ENCODE assay signal across 21 cellular contexts in the genomic region with DNA sequence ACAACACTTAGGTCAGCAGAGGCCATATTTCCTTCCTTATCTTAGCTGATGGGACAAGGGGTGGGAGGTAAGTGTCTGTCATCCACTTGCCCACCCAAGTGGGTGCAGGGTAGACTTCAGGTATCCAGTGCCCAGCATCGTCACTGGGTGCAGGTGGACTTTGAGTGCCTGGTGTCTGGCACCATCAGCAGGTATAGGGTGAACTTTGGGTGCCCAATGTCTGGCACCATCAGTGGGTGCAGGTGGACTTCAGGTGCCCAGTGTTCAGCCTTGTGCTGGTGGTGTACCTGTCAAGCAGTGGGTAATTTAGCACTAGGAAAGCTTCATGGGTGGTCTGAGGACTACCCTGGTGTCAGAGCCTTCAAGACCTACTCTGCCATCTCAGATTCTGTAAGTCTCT.
A peak's percentile ranks its signal among the peaks of the same experiment; 100 is the strongest.
DNase-seq lines count a peak whose midpoint lies in the region; ATAC-seq and TF ChIP-seq lines count a peak whose summit lies in the region.
"Had no signal": no experiment of that assay in that cellular context is flagged by ENCODE, and none has a peak within 500 bp of the region (broad histone marks: within the 10 kb centered on the region; RNA-seq: fewer than 3 reads in every experiment).

No MANE protein-coding gene starts in this region.

- H4K8ac ChIP-seq in IMR-90 (ENCODE audit: low read depth in 2 of 2, low read length in 2 of 2) = no peak overlapping the region

- no CpG with 5 or more reads among the region's 1 CpG for WGBS in IMR-90 (ENCODE audit: extremely low coverage in 2 of 2, insufficient read length in 1 of 2), 2 experiments

- no peaks in the 10 kb centered on the region for H3K79me2 ChIP-seq in PC-3 (ENCODE audit: low read length)

- TF ChIP-seq POLR2A in IMR-90 (IDR thresholded peaks at IDR 0.05; ENCODE audit: low read depth, low read length) = no peak

- H2AFZ ChIP-seq in IMR-90 (replicated peaks; ENCODE audit: low read length, poor library complexity) (no peak overlapping the region), PC-3 (ENCODE audit: low read length) (no peak overlapping the region)

- in situ Hi-C loops in IMR-90 (cut with MboI; ENCODE audit: low sequenced_read_pairs) = no loop called here

- no peak overlapping the region for H2BK5ac ChIP-seq in IMR-90 (ENCODE audit: low read depth, low read length, poor library complexity, severe bottlenecking)

- dilution Hi-C loops in IMR-90 (cut with HindIII; ENCODE audit: low sequenced_read_pairs, unreplicated experiment) = no loop called here

- no peaks in the 10 kb centered on the region for H3K27me3 Mint-ChIP-seq in chondrocyte (ENCODE audit: low read depth)
- H3K27me3 Mint-ChIP-seq: activated CD4-positive, alpha-beta T cell treated with anti-CD3 and anti-CD28 coated beads, Interleukin-2, amount 10 ng/mL, durations not matched to agents 24 days and 14 days had no signal

- H2BK15ac ChIP-seq in IMR-90 (ENCODE audit: low read depth, low read length) = no peak overlapping the region

- no peak overlapping the region for H3K4me3 Mint-ChIP-seq in chondrocyte (ENCODE audit: unreplicated experiment)
- H3K4me3 Mint-ChIP-seq: activated CD4-positive, alpha-beta T cell treated with anti-CD3 and anti-CD28 coated beads, Interleukin-2, amount 10 ng/mL, durations not matched to agents 24 days and 14 days; activated naive CD4-positive, alpha-beta T cell treated with anti-CD3 and anti-CD28 coated beads for 36 hours; activated T-cell treated with anti-CD3 and anti-CD28 coated beads, Interleukin-2, amount 50 U/mL, for 72 hours; CD4-positive, CD25-positive, alpha-beta regulatory T cell; central memory CD8-positive, alpha-beta T cell; nephron progenitor cell had no signal

- H4K20me1 ChIP-seq in IMR-90 (ENCODE audit: insufficient read depth, low read length) = peaks cover 13% of the 10 kb centered on the region
- H4K20me1 ChIP-seq in PC-3 (ENCODE audit: low read length) = no peaks in the 10 kb centered on the region

- peaks cover 71% of the 10 kb centered on the region for H3K4me1 Mint-ChIP-seq in chondrocyte (ENCODE audit: low read depth)
- H3K4me1 Mint-ChIP-seq: activated CD4-positive, alpha-beta T cell treated with anti-CD3 and anti-CD28 coated beads, Interleukin-2, amount 10 ng/mL, durations not matched to agents 24 days and 14 days; CD4-positive, CD25-positive, alpha-beta regulatory T cell; central memory CD8-positive, alpha-beta T cell had no signal

- no peak overlapping the region for H3K4ac ChIP-seq in IMR-90 (ENCODE audit: low read depth, low read length)

- H3K36me3 Mint-ChIP-seq in chondrocyte (ENCODE audit: low read depth) = peaks cover 50% of the 10 kb centered on the region

- H2BK120ac ChIP-seq in IMR-90 (ENCODE audit: low read depth, low read length) = no peak overlapping the region

- H3K23ac ChIP-seq in IMR-90 (ENCODE audit: low read depth, low read length) = no peak overlapping the region

- ATAC-seq in IMR-90 (ENCODE audit: low read depth) (no peak), GM19467 (IDR thresholded peaks at IDR 0.05; ENCODE audit: unreplicated experiment) (no peak), PC-3 (no peak)
- ATAC-seq: activated T-cell treated with anti-CD3 and anti-CD28 coated beads, Interleukin-2, amount 50 U/mL, for 72 hours had no signal

- no peak overlapping the region for H2AK9ac ChIP-seq in IMR-90 (replicated peaks; ENCODE audit: low read depth, low read length, poor library complexity)

- H3K27ac ChIP-seq in IMR-90 (ENCODE audit: insufficient read depth, low read length) (no peak overlapping the region), mucosa of rectum (ENCODE audit: low read depth in 2 of 2, low read length in 2 of 2) (peak overlapping the region; percentile 62 to 66), temporal lobe (ENCODE audit: low read depth, low read length) (peak overlapping the region; percentile 14), PC-3 (ENCODE audit: low read length) (no peak overlapping the region)
- H3K27ac ChIP-seq: foreskin keratinocyte had no signal

- H3K36me3 ChIP-seq in IMR-90 (ENCODE audit: control insufficient read depth, insufficient read depth, low read length) (peaks cover 26% of the 10 kb centered on the region), mucosa of rectum (ENCODE audit: control insufficient read depth in 2 of 2, insufficient read depth in 2 of 2, low read length in 2 of 2) (no peaks in the 10 kb centered on the region), PC-3 (ENCODE audit: low read depth, low read length) (peaks cover 29% of the 10 kb centered on the region)

- H3K56ac ChIP-seq in IMR-90 (ENCODE audit: extremely low read depth, insufficient read depth, low read length) = no peak overlapping the region

- H4K91ac ChIP-seq in IMR-90 (ENCODE audit: insufficient read depth, low read depth, low read length) = no peak overlapping the region

- no peaks in the 10 kb centered on the region for H3F3A ChIP-seq in PC-3 (ENCODE audit: low read length, unreplicated experiment)

- H4K5ac ChIP-seq in IMR-90 (ENCODE audit: low read depth, low read length) = no peak overlapping the region

- H3K9ac ChIP-seq in IMR-90 (ENCODE audit: low read depth, low read length) (no peak overlapping the region), mucosa of rectum (ENCODE audit: low read depth in 1 of 2, low read length in 2 of 2) (no peak overlapping the region), PC-3 (ENCODE audit: low read length) (no peak overlapping the region)
- H3K9ac ChIP-seq: SK-N-SH had no signal

- H3K27ac Mint-ChIP-seq in chondrocyte (ENCODE audit: unreplicated experiment) = peak overlapping the region; percentile 99
- H3K27ac Mint-ChIP-seq: activated CD4-positive, alpha-beta T cell treated with anti-CD3 and anti-CD28 coated beads, Interleukin-2, amount 10 ng/mL, durations not matched to agents 24 days and 14 days; activated naive CD4-positive, alpha-beta T cell treated with anti-CD3 and anti-CD28 coated beads for 36 hours; activated T-cell treated with anti-CD3 and anti-CD28 coated beads, Interleukin-2, amount 50 U/mL, for 72 hours; CD4-positive, CD25-positive, alpha-beta regulatory T cell; nephron progenitor cell had no signal

- H3K27me3 ChIP-seq in IMR-90 (ENCODE audit: control insufficient read depth, insufficient read depth, low read length) (no peaks in the 10 kb centered on the region), mucosa of rectum (ENCODE audit: control insufficient read depth in 2 of 2, insufficient read depth in 2 of 2, low read length in 2 of 2) (no peaks in the 10 kb centered on the region), PC-3 (ENCODE audit: low read length) (no peaks in the 10 kb centered on the region)
- H3K27me3 ChIP-seq: foreskin keratinocyte had no signal

- CTCF ChIA-PET in IMR-90 (lab: Yijun Ruan, JAX) (no interaction called here), PC-3 (lab: Charles Lee) (no interaction called here)

- peaks cover 24% of the 10 kb centered on the region for H3K9me1 ChIP-seq in IMR-90 (ENCODE audit: insufficient read depth, low read length)

- BruUV-seq in IMR-90 (replicated peaks; lab: Mats Ljungman, UMichigan) = no TSS peak
- BruUV-seq in PC-3 (replicated peaks; lab: Mats Ljungman, UMichigan) = no TSS peak

- H3K9me3 ChIP-seq in IMR-90 (ENCODE audit: control insufficient read depth, insufficient read depth, low read length) = peaks cover 6% of the 10 kb centered on the region
- H3K9me3 ChIP-seq in mucosa of rectum (ENCODE audit: control insufficient read depth in 2 of 2, low read length in 2 of 2) = peaks cover 1 to 6% of the 10 kb centered on the region in 2 donors
- H3K9me3 ChIP-seq in PC-3 (ENCODE audit: low read length) = peaks cover 18% of the 10 kb centered on the region; the same call in 1 of the 2 replicates

- no peak for DNase-seq in IMR-90
- DNase-seq in chondrocyte (ENCODE audit: low spot score) = no peak
- DNase-seq in medulla oblongata (ENCODE audit: extremely low spot score) = no peak
- DNase-seq in PC-3 = no peak
- no peak for DNase-seq in SKM-1 treated with dmso at 0.1 percent for 144 hours (lab: John Stamatoyannopoulos, UW; ENCODE audit: unreplicated experiment)
- DNase-seq: activated CD4-positive, alpha-beta T cell treated with anti-CD3 and anti-CD28 coated beads, Interleukin-2, amount 10 ng/mL, durations not matched to agents 24 days and 14 days; activated naive CD4-positive, alpha-beta T cell treated with anti-CD3 and anti-CD28 coated beads for 36 hours; activated T-cell treated with anti-CD3 and anti-CD28 coated beads, Interleukin-2, amount 50 U/mL, for 72 hours; CD4-positive, CD25-positive, alpha-beta regulatory T cell; effector CD4-positive, alpha-beta T cell; NCI-H1105; NCI-H748 treated with DMSO at 0.1 percent for 48 hours; nephron progenitor cell; RPMI8226 had no signal

- H3K9me3 Mint-ChIP-seq in chondrocyte (ENCODE audit: low read depth) = peaks cover 25% of the 10 kb centered on the region

- H3K4me1 ChIP-seq in IMR-90 (ENCODE audit: control insufficient read depth, insufficient read depth, low read length) (peaks cover 15% of the 10 kb centered on the region), mucosa of rectum (ENCODE audit: control insufficient read depth in 2 of 2, insufficient read depth in 2 of 2, low read length in 2 of 2) (peaks cover 9% of the 10 kb centered on the region in 2 donors), PC-3 (ENCODE audit: insufficient read depth, low read length) (no peaks in the 10 kb centered on the region)

- H3K9me2 ChIP-seq in PC-3 (replicated peaks; ENCODE audit: low read length) = no peaks in the 10 kb centered on the region
- H3K9me2 ChIP-seq: SK-N-SH had no signal

- no peak overlapping the region for H3K4me3 ChIP-seq in IMR-90 (ENCODE audit: insufficient read depth, low read depth, low read length)
- H3K4me3 ChIP-seq in mucosa of rectum (ENCODE audit: low read length in 2 of 2) = no peak overlapping the region
- H3K4me3 ChIP-seq in PC-3 (ENCODE audit: low read length) = no peak overlapping the region
- H3K4me3 ChIP-seq: skin epidermis had no signal

- H3K79me1 ChIP-seq in IMR-90 (ENCODE audit: low read depth in 1 of 2, low read length in 2 of 2) = peaks cover 0 to 10% of the 10 kb centered on the region in 2 experiments; a peak in 2 of 4 replicates

- no peak for TF ChIP-seq CTCF in IMR-90 (conservative IDR thresholded peaks at IDR 0.05; ENCODE audit: low read depth, low read length)
- no peak for TF ChIP-seq CTCF in chondrocyte (IDR thresholded peaks at IDR 0.05)
- no peak for TF ChIP-seq CTCF in PC-3 (conservative IDR thresholded peaks at IDR 0.05; ENCODE audit: low read depth, low read length)

- POLR2A ChIA-PET in IMR-90 (lab: Charles Lee; ENCODE audit: unreplicated experiment) = interaction anchor here (0.6 kb wide), 1 partner anchor 268 kb away, joined by 4 read pairs; no protein-coding TSS in a partner anchor
- POLR2A ChIA-PET in PC-3 (lab: Charles Lee; ENCODE audit: unreplicated experiment) = no interaction called here

- no peak overlapping the region for H3K14ac ChIP-seq in IMR-90 (replicated peaks; ENCODE audit: low read depth, low read length)

- H2AK5ac ChIP-seq in IMR-90 (ENCODE audit: low read depth, low read length) = peak overlapping the region; percentile 13; the same call in 1 of the 2 replicates

- no peak overlapping the region; the same call in 1 of the 2 replicates for H3K18ac ChIP-seq in IMR-90 (ENCODE audit: low read depth, low read length)

- H2BK20ac ChIP-seq in IMR-90 (ENCODE audit: low read depth, low read length) = no peak overlapping the region

- TF ChIP-seq RAD21 in IMR-90 (IDR thresholded peaks at IDR 0.05; ENCODE audit: low read length) = no peak

- intact Hi-C loops in IMR-90 (cut with micrococcal nuclease) = loop anchor here (5.0 kb wide), 1 partner anchor 116 kb away; no protein-coding TSS in a partner anchor
- intact Hi-C loops in PC-3 (cut with micrococcal nuclease) = no loop called here

- H3K4me2 ChIP-seq in IMR-90 (ENCODE audit: low read depth, low read length) (no peak overlapping the region), PC-3 (ENCODE audit: low read length) (no peak overlapping the region)
- H3K4me2 ChIP-seq: SK-N-SH had no signal

Comparison
In these comparisons a context has a peak if more than half of its experiments do, and no peak if none do; other contexts are left out.
1. H3K27ac ChIP-seq: peak in mucosa of rectum (2 of 2) and temporal lobe (single experiment); none in IMR-90 (single experiment) and PC-3 (single experiment).